9 cellular contexts compared by ENCODE assay signal in the genomic region with DNA sequence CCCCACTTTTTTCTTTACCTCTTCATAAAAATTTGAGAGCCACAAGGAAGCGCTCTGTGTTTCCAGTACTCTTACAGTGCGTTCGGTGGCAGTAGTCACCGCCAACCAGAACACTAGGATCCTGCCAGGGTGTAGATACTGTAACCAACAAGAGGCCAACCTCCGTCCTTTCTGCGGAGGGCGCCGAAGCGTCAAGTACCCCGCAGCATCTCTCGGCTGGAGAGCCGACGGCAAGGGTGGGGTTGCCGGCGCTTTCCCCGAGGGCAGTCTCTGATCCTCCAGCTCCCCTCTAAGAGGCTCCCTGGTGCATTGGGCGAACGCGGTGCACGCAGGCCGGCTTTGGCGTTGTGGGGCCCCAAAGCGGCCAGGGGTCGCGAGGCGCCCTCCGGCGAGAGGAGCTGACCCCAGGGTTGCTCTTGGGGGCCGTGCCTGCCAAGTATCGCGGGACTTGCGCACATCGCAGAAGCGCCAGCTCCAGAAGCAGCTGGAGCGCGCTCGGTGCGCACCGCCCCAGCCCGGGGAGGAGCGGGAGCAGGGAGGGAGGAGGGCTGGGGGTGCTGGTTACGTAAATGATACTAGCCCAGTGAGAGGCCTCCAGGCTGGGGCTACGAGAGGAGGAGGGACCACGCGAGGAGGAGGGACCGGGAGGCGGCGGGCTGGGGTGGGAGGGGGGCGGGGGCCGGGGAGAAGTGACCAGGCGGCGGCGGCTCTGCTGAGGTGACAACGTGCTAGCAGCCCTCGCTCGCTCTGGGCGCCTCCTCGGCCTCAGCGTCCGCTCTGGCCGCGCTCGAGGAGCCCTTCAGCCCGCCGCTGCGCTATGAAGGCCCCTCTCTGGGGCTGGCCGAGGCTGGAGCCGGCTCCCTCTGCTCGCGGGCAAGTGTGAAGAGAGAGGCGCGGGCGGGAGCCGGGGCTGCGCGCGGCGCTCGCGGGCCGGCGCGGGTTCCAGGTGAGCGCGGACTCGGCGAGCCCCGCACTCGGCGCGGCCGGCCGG. TPM values are rescaled to one million over a fixed set of nuclear protein-coding genes. Genes with fewer than 3 reads are reported as not detected.
A peak's percentile ranks its signal among the peaks of the same experiment; 100 is the strongest.
DNase-seq lines count a peak whose midpoint lies in the region; ATAC-seq and TF ChIP-seq lines count a peak whose summit lies in the region.
"Had no signal": no experiment of that assay in that cellular context is flagged by ENCODE, and none has a peak within 500 bp of the region (broad histone marks: within the 10 kb centered on the region; RNA-seq: fewer than 3 reads in every experiment).

A gene (plus strand): TSS at position 692 of the 991 bp plus-strand sequence.

- H3K27me3 Mint-ChIP-seq in stimulated activated naive B cell treated with anti-CD40 and anti-IgM and Interleukin-4, amounts not matched to agents 10 μg/mL and 1 μg/mL and 100 μg/mL, for 72 hours: peaks cover 30 to 34% of the 10 kb centered on the region in 2 donors

- intact Hi-C loops in left cardiac atrium (cut with DNase I): no loop called here

- H3K27ac Mint-ChIP-seq in stimulated activated naive B cell treated with anti-CD40 and anti-IgM and Interleukin-4, amounts not matched to agents 10 μg/mL and 1 μg/mL and 100 μg/mL, for 72 hours: no peak within 1 kb of the TSS
- H3K27ac Mint-ChIP-seq: IgD-negative memory B cell had no signal

- H3K9me3 Mint-ChIP-seq in stimulated activated naive B cell treated with anti-CD40 and anti-IgM and Interleukin-4, amounts not matched to agents 10 μg/mL and 1 μg/mL and 100 μg/mL, for 72 hours: peaks cover 4 to 8% of the 10 kb centered on the region in 2 donors

- H3K4me3 Mint-ChIP-seq in stimulated activated naive B cell treated with anti-CD40 and anti-IgM and Interleukin-4, amounts not matched to agents 10 μg/mL and 1 μg/mL and 100 μg/mL, for 72 hours: no peak within 1 kb of the TSS
- H3K4me3 Mint-ChIP-seq: IgD-negative memory B cell had no signal

- peaks cover 0 to 4% of the 10 kb centered on the region in 2 donors for H3K36me3 Mint-ChIP-seq in stimulated activated naive B cell treated with anti-CD40 and anti-IgM and Interleukin-4, amounts not matched to agents 10 μg/mL and 1 μg/mL and 100 μg/mL, for 72 hours
- H3K36me3 Mint-ChIP-seq: IgD-negative memory B cell had no signal

- ATAC-seq in left cardiac atrium (peak; percentile 84 to 95), HG02759 (IDR thresholded peaks at IDR 0.05; ENCODE audit: unreplicated experiment) (no peak), GM18858 (IDR thresholded peaks at IDR 0.05; ENCODE audit: unreplicated experiment) (no peak)
- no peak for ATAC-seq in stimulated activated naive B cell treated with anti-CD40 and anti-IgM and Interleukin-4, amounts not matched to agents 10 μg/mL and 1 μg/mL and 100 μg/mL, for 72 hours (replicated peaks)

- TF ChIP-seq CTCF in retinal pigment epithelial cell (conservative IDR thresholded peaks at IDR 0.05; ENCODE audit: low read depth, low read length): no peak

- DNase-seq in NCI-H1092 treated with DMSO at 0.1 percent for 48 hours (lab: John Stamatoyannopoulos, UW) (peak; percentile 85), SW 1271 (lab: John Stamatoyannopoulos, UW) (peak; percentile 84 to 91), left cardiac atrium (peak; percentile 43), retinal pigment epithelial cell (ENCODE audit: low read depth) (peak; percentile 47), activated T-cell treated with anti-CD3 and anti-CD28 coated beads for 4 hours (no peak)
- DNase-seq in stimulated activated naive B cell treated with anti-CD40 and anti-IgM and Interleukin-4, amounts not matched to agents 10 μg/mL and 1 μg/mL and 100 μg/mL, for 72 hours: no peak

- peak within 1 kb of the TSS; percentile 63 for H3K4me3 ChIP-seq in retinal pigment epithelial cell (ENCODE audit: low read length)

- H3K4me1 Mint-ChIP-seq in stimulated activated naive B cell treated with anti-CD40 and anti-IgM and Interleukin-4, amounts not matched to agents 10 μg/mL and 1 μg/mL and 100 μg/mL, for 72 hours: peaks cover 0 to 3% of the 10 kb centered on the region in 2 donors
- H3K4me1 Mint-ChIP-seq: IgD-negative memory B cell had no signal

RNA-seq across cellular contexts. Expression of the gene that starts here (rescaled TPM):
- 1 to 10 TPM; 1.9 to 3.2 TPM for total RNA-seq in left cardiac atrium

Comparison
In these comparisons a context has a peak if more than half of its experiments do, and no peak if none do; other contexts are left out.
1. DNase-seq: peak in NCI-H1092 treated with DMSO at 0.1 percent for 48 hours (single experiment), SW 1271 (2 of 2), left cardiac atrium (single experiment) and retinal pigment epithelial cell (single experiment); none in stimulated activated naive B cell treated with anti-CD40 and anti-IgM and Interleukin-4, amounts not matched to agents 10 μg/mL and 1 μg/mL and 100 μg/mL, for 72 hours (single experiment) and activated T-cell treated with anti-CD3 and anti-CD28 coated beads for 4 hours (single experiment).
2. ATAC-seq: peak in left cardiac atrium (2 of 2); none in HG02759 (single experiment), stimulated activated naive B cell treated with anti-CD40 and anti-IgM and Interleukin-4, amounts not matched to agents 10 μg/mL and 1 μg/mL and 100 μg/mL, for 72 hours (0 of 2) and GM18858 (single experiment).